8 cellular contexts compared by ENCODE assay signal in genomic region chr22:19179472-19180048, GRCh38. TPM values are rescaled to one million over a fixed set of nuclear protein-coding genes. Genes with fewer than 3 reads are reported as not detected.
DNase-seq lines count a peak whose midpoint lies in the region; ATAC-seq and TF ChIP-seq lines count a peak whose summit lies in the region.

No MANE protein-coding gene starts in this region.

- peak overlapping the region; percentile 75 for H3K4me3 Mint-ChIP-seq in MCF 10A (ENCODE audit: unreplicated experiment)

- H3K9me3 ChIP-seq in iPS-15b (ENCODE audit: control insufficient read depth, insufficient read depth, low read length), result no peaks in the 10 kb centered on the region

- H3K27ac Mint-ChIP-seq in MCF 10A (ENCODE audit: low read depth, unreplicated experiment), result peak overlapping the region; percentile 19

- H3K27ac ChIP-seq in RWPE1, result peak overlapping the region; percentile 96

- no peaks in the 10 kb centered on the region for H3K27me3 ChIP-seq in iPS-15b (ENCODE audit: control insufficient read depth, insufficient read depth, low read length)

- POLR2A ChIA-PET in RWPE1 (lab: Yijun Ruan, JAX; ENCODE audit: low non-redundant PET) (interaction anchor here (0.9 kb wide), 1 partner anchor 252 kb away, joined by 3 read pairs; the partner anchor contains the start of gene HIRA), MCF 10A (lab: Yijun Ruan, JAX) (interaction anchor here (1.0 to 3.3 kb wide), 10 partner anchors 8 to 298 kb away, joined by 3 to 30 read pairs (median 6); partner anchors contain the start of genes C22orf39, CLTCL1, ESS2 and HIRA)

- BruUV-seq in MCF 10A (replicated peaks; lab: Mats Ljungman, UMichigan), result no TSS peak

- intact Hi-C loops in MCF 10A (cut with micrococcal nuclease), result loop anchor here (1.0 to 5.0 kb wide), 4 partner anchors 111 to 451 kb away; partner anchors contain the start of genes C22orf39, CLTCL1 and HIRA

- DNase-seq in COLO668 (lab: John Stamatoyannopoulos, UW; ENCODE audit: unreplicated experiment) (peak; percentile 69), LHCN-M2 (ENCODE audit: low read depth) (peak; percentile 64), RWPE1 (ENCODE audit: low spot score) (peak; percentile 37), MCF 10A (ENCODE audit: unreplicated experiment) (peak; percentile 80), retina (peak; percentile 86)

- H3K9ac ChIP-seq in iPS-15b (ENCODE audit: low read depth, low read length), result peak overlapping the region; percentile 73

- H3K4me1 ChIP-seq in iPS-15b (ENCODE audit: control insufficient read depth, insufficient read depth, low read length), result peaks cover 3% of the 10 kb centered on the region

- peaks cover 19% of the 10 kb centered on the region for H3K36me3 Mint-ChIP-seq in MCF 10A (ENCODE audit: insufficient read depth, unreplicated experiment)

- peaks cover 15% of the 10 kb centered on the region for H3K4me1 Mint-ChIP-seq in MCF 10A (ENCODE audit: insufficient read depth, unreplicated experiment)

- H3K36me3 ChIP-seq in iPS-15b (ENCODE audit: control insufficient read depth, insufficient read depth, low read length), result peaks cover 23% of the 10 kb centered on the region

- no peaks in the 10 kb centered on the region for H3K9me3 Mint-ChIP-seq in MCF 10A (ENCODE audit: unreplicated experiment)

- TF ChIP-seq CTCF in RWPE1 (conservative IDR thresholded peaks at IDR 0.05; ENCODE audit: low read depth), result peak; percentile 71
- peak; percentile 68 for TF ChIP-seq CTCF in MCF 10A (IDR thresholded peaks at IDR 0.05; ENCODE audit: unreplicated experiment)

- peak overlapping the region; percentile 80 for H3K4me3 ChIP-seq in iPS-15b (ENCODE audit: low read depth, low read length)

- CTCF ChIA-PET in RWPE1 (lab: Yijun Ruan, JAX) (interaction anchor here (0.5 to 0.6 kb wide), 2 partner anchors 66 to 544 kb away, joined by 3 read pairs; no protein-coding TSS in a partner anchor), MCF 10A (lab: Yijun Ruan, JAX) (interaction anchor here (0.5 to 2.2 kb wide), 18 partner anchors 16 to 1470 kb away, joined by 3 to 6 read pairs (median 4); partner anchors contain the start of gene ESS2)

- H3K27me3 Mint-ChIP-seq in MCF 10A (ENCODE audit: insufficient read depth, unreplicated experiment), result no peaks in the 10 kb centered on the region

- ATAC-seq in GM19395 (IDR thresholded peaks at IDR 0.05; ENCODE audit: unreplicated experiment) (peak; percentile 48), GM21423 (IDR thresholded peaks at IDR 0.05; ENCODE audit: unreplicated experiment) (no peak)

RNA-seq across cellular contexts. Expression of gene SLC25A1, which starts 1.0 kb away (rescaled TPM):
- total RNA-seq in LHCN-M2 (2014; rRNA removed) (101 and 133 TPM in 2 replicates), MCF 10A (2022) (41.0 and 53.9 TPM in 2 replicates)
- 145 TPM for polyA plus RNA-seq in LHCN-M2 (2012)

RNA-seq across cellular contexts. Expression of gene GSC2, which starts 29.5 kb away (rescaled TPM):
- not detected in 2 replicates for total RNA-seq in LHCN-M2 (2014; rRNA removed)
- not detected for polyA plus RNA-seq in LHCN-M2 (2012)
- total RNA-seq in MCF 10A (2022), result not detected in 2 replicates

RNA-seq across cellular contexts. Expression of gene ESS2, which starts 35.1 kb away (rescaled TPM):
- total RNA-seq in LHCN-M2 (2014; rRNA removed), result 19.1 and 25.4 TPM in 2 replicates
- polyA plus RNA-seq in LHCN-M2 (2012), result 16.1 TPM
- 12.4 and 18.1 TPM in 2 replicates for total RNA-seq in MCF 10A (2022)

RNA-seq across cellular contexts. Expression of gene TSSK2, which starts 48.5 kb away (rescaled TPM):
- not detected in 2 replicates for total RNA-seq in LHCN-M2 (2014; rRNA removed)
- not detected for polyA plus RNA-seq in LHCN-M2 (2012)
- not detected in 2 replicates for total RNA-seq in MCF 10A (2022)

RNA-seq across cellular contexts. Expression of gene DGCR2, which starts 57.3 kb away (rescaled TPM):
- total RNA-seq in LHCN-M2 (2014; rRNA removed) (28.5 and 35.0 TPM in 2 replicates), MCF 10A (2022) (41.2 and 50.1 TPM in 2 replicates)
- polyA plus RNA-seq in LHCN-M2 (2012), result 27.9 TPM
